29 cellular contexts compared by ENCODE assay signal in genomic region chr10:130607386-130607785, GRCh38.
"Had no signal": no experiment of that assay in that cellular context is flagged by ENCODE, and none has a peak within 500 bp of the region (broad histone marks: within the 10 kb centered on the region; RNA-seq: fewer than 3 reads in every experiment).

No MANE protein-coding gene starts in this region.

- H3K4me3 Mint-ChIP-seq: stimulated activated effector memory CD8-positive, alpha-beta T cell treated with anti-CD3 and anti-CD28 coated beads, Interleukin-12 subunit alpha, Interleukin-12 subunit beta, amount 100 ng/mL, for 72 hours; stimulated activated memory B cell treated with anti-CD40 and anti-IgM and Interleukin-4, amounts not matched to agents 10 μg/mL and 1 μg/mL and 100 μg/mL, for 72 hours; stimulated activated naive B cell treated with anti-CD40 and anti-IgM and Interleukin-4, amounts not matched to agents 10 μg/mL and 1 μg/mL and 100 μg/mL, for 72 hours; stimulated activated naive CD8-positive, alpha-beta T cell treated with anti-CD3 and anti-CD28 coated beads, Interleukin-15, amount 100 ng/mL, for 72 hours; stimulated activated naive CD8-positive, alpha-beta T cell treated with anti-CD3 and anti-CD28 coated beads, Interleukin-15, Interleukin-2, amounts not matched to agents 100 ng/mL and 50 ng/mL, for 24 hours; type B pancreatic cell had no signal

- H3K36me3 ChIP-seq: stomach, suprapubic skin, thoracic aorta, thyroid gland, tibial artery, tibial nerve, transverse colon, upper lobe of left lung, upper lobe of right lung, uterus, vagina had no signal

- ATAC-seq: stimulated activated effector memory CD8-positive, alpha-beta T cell treated with anti-CD3 and anti-CD28 coated beads, Interleukin-12 subunit alpha, Interleukin-12 subunit beta, amount 100 ng/mL, for 72 hours; stimulated activated memory B cell treated with anti-CD40 and anti-IgM and Interleukin-4, amounts not matched to agents 10 μg/mL and 1 μg/mL and 100 μg/mL, for 72 hours; stimulated activated naive B cell treated with anti-CD40 and anti-IgM and Interleukin-4, amounts not matched to agents 10 μg/mL and 1 μg/mL and 100 μg/mL, for 72 hours; stimulated activated naive CD8-positive, alpha-beta T cell treated with anti-CD3 and anti-CD28 coated beads, Interleukin-15, amount 100 ng/mL, for 72 hours; stimulated activated naive CD8-positive, alpha-beta T cell treated with anti-CD3 and anti-CD28 coated beads, Interleukin-15, Interleukin-2, amounts not matched to agents 100 U/mL and 50 U/mL, for 24 hours; upper lobe of right lung had no signal

- H3K9me3 Mint-ChIP-seq: stimulated activated naive CD8-positive, alpha-beta T cell treated with anti-CD3 and anti-CD28 coated beads, Interleukin-15, Interleukin-2, amounts not matched to agents 100 ng/mL and 50 ng/mL, for 24 hours; type B pancreatic cell had no signal

- H3K27me3 Mint-ChIP-seq: stimulated activated memory B cell treated with anti-CD40 and anti-IgM and Interleukin-4, amounts not matched to agents 10 μg/mL and 1 μg/mL and 100 μg/mL, for 72 hours had no signal

- H3K27ac Mint-ChIP-seq: stimulated activated effector memory CD8-positive, alpha-beta T cell treated with anti-CD3 and anti-CD28 coated beads, Interleukin-12 subunit alpha, Interleukin-12 subunit beta, amount 100 ng/mL, for 72 hours; stimulated activated memory B cell treated with anti-CD40 and anti-IgM and Interleukin-4, amounts not matched to agents 10 μg/mL and 1 μg/mL and 100 μg/mL, for 72 hours; stimulated activated naive B cell treated with anti-CD40 and anti-IgM and Interleukin-4, amounts not matched to agents 10 μg/mL and 1 μg/mL and 100 μg/mL, for 72 hours; stimulated activated naive CD8-positive, alpha-beta T cell treated with anti-CD3 and anti-CD28 coated beads, Interleukin-15, amount 100 ng/mL, for 72 hours; stimulated activated naive CD8-positive, alpha-beta T cell treated with anti-CD3 and anti-CD28 coated beads, Interleukin-15, Interleukin-2, amounts not matched to agents 100 ng/mL and 50 ng/mL, for 24 hours; type B pancreatic cell had no signal

- H3K4me3 ChIP-seq: stomach, suprapubic skin, testis, thoracic aorta, thyroid gland, tibial artery, tibial nerve, transverse colon, upper lobe of left lung, upper lobe of right lung, uterus, vagina had no signal

- H3K36me3 Mint-ChIP-seq: stimulated activated effector memory CD8-positive, alpha-beta T cell treated with anti-CD3 and anti-CD28 coated beads, Interleukin-12 subunit alpha, Interleukin-12 subunit beta, amount 100 ng/mL, for 72 hours; stimulated activated memory B cell treated with anti-CD40 and anti-IgM and Interleukin-4, amounts not matched to agents 10 μg/mL and 1 μg/mL and 100 μg/mL, for 72 hours; type B pancreatic cell had no signal

- FAIRE-seq: urothelium cell line had no signal

- H3K4me1 ChIP-seq: stomach, suprapubic skin, testis, thyroid gland, tibial artery, tibial nerve, transverse colon, upper lobe of left lung, upper lobe of right lung, uterus, vagina had no signal

- H3K9me3 ChIP-seq: suprapubic skin, testis, thoracic aorta, thyroid gland, tibial artery, transverse colon, upper lobe of right lung, uterus, vagina had no signal

- H3K4me1 Mint-ChIP-seq: stimulated activated effector memory CD8-positive, alpha-beta T cell treated with anti-CD3 and anti-CD28 coated beads, Interleukin-12 subunit alpha, Interleukin-12 subunit beta, amount 100 ng/mL, for 72 hours; stimulated activated memory B cell treated with anti-CD40 and anti-IgM and Interleukin-4, amounts not matched to agents 10 μg/mL and 1 μg/mL and 100 μg/mL, for 72 hours; stimulated activated naive B cell treated with anti-CD40 and anti-IgM and Interleukin-4, amounts not matched to agents 10 μg/mL and 1 μg/mL and 100 μg/mL, for 72 hours; stimulated activated naive CD8-positive, alpha-beta T cell treated with anti-CD3 and anti-CD28 coated beads, Interleukin-15, amount 100 ng/mL, for 72 hours had no signal

- H3K27ac ChIP-seq: stomach, suprapubic skin, testis, thoracic aorta, thyroid gland, tibial artery, tibial nerve, transverse colon, upper lobe of left lung, upper lobe of right lung, uterus, vagina had no signal

- H3K27me3 ChIP-seq: testis, thyroid gland, tibial artery, tibial nerve, transverse colon, upper lobe of left lung, upper lobe of right lung, uterus, vagina had no signal

- DNase-seq: stimulated activated CD4-positive, alpha-beta T cell treated with anti-CD3 and anti-CD28 coated beads, Interleukin-2, amount 100 ng/mL, for 48 hours; stimulated activated CD4-positive, alpha-beta T cell treated with anti-CD3 and anti-CD28 coated beads, Interleukin-4, amount 100 ng/mL, for 1 hour; stimulated activated CD4-positive, alpha-beta T cell treated with anti-CD3 and anti-CD28 coated beads, Interleukin-4, amount 100 ng/mL, for 24 hours; stimulated activated CD4-positive, alpha-beta T cell treated with anti-CD3 and anti-CD28 coated beads, Interleukin-4, amount 100 ng/mL, for 4 hours; stimulated activated CD8-positive, alpha-beta memory T cell treated with anti-CD3 and anti-CD28 coated beads, Interleukin-4, amount 100 ng/mL, for 48 hours; stimulated activated naive B cell treated with anti-CD40 and anti-IgM and Interleukin-4, amounts not matched to agents 10 μg/mL and 1 μg/mL and 100 μg/mL, for 72 hours; stimulated activated naive CD4-positive, alpha-beta T cell; stimulated activated naive CD4-positive, alpha-beta T cell treated with Interleukin-2 at 50 U/mL for 16 hours; stimulated activated naive CD8-positive, alpha-beta T cell treated with anti-CD3 and anti-CD28 coated beads, Interleukin-15, amount 100 ng/mL, for 72 hours; stimulated activated naive CD8-positive, alpha-beta T cell treated with anti-CD3 and anti-CD28 coated beads, Interleukin-15, Interleukin-2, amounts not matched to agents 100 U/mL and 50 U/mL, for 24 hours; stomach; substantia nigra; testis; thyroid gland; tibial artery; transverse colon; trophoblast cell; upper lobe of left lung; upper lobe of right lung; uterus had no signal
